In genomic region chr4:80265571-80266266, GRCh38 we compare ENCODE assay signal across 8 cellular contexts. TPM values are rescaled to one million over a fixed set of nuclear protein-coding genes. Genes with fewer than 3 reads are reported as not detected.
DNase-seq lines count a peak whose midpoint lies in the region; ATAC-seq and TF ChIP-seq lines count a peak whose summit lies in the region.

No MANE protein-coding gene starts in this region.

- no peaks in the 10 kb centered on the region for H3K9me3 ChIP-seq in MG63

- no peak for ATAC-seq in HG03135 (IDR thresholded peaks at IDR 0.05; ENCODE audit: unreplicated experiment)
- ATAC-seq in GM18511 (IDR thresholded peaks at IDR 0.05; ENCODE audit: unreplicated experiment): no peak
- no peak for ATAC-seq in activated CD4-positive, CD25-positive, alpha-beta regulatory T cell treated with anti-CD3 and anti-CD28 coated beads, Interleukin-2, amount 50 U/mL, for 24 hours

- H3K4me3 ChIP-seq in MG63 (peak overlapping the region; percentile 87), choroid plexus epithelial cell (ENCODE audit: low read depth, low read length) (peak overlapping the region; percentile 57)

- H3K27me3 ChIP-seq in MG63: no peaks in the 10 kb centered on the region

- peaks cover 34% of the 10 kb centered on the region for H3K36me3 ChIP-seq in MG63

- DNase-seq in D341Med (ENCODE audit: low spot score): peak; percentile 33
- DNase-seq in MG63: peak; percentile 48
- DNase-seq in choroid plexus epithelial cell (ENCODE audit: low read depth): peak; percentile 53
- DNase-seq in mesothelial cell of epicardium (ENCODE audit: low spot score in 2 of 2, unreplicated experiment in 2 of 2): no peak
- DNase-seq in midbrain (lab: John Stamatoyannopoulos, UW): no peak

- H3K36me3 Mint-ChIP-seq in mesothelial cell of epicardium: no peaks in the 10 kb centered on the region

- H3K9me3 Mint-ChIP-seq in mesothelial cell of epicardium: no peaks in the 10 kb centered on the region

- TF ChIP-seq CTCF in choroid plexus epithelial cell (conservative IDR thresholded peaks at IDR 0.05; ENCODE audit: low read depth, low read length): no peak
- no peak for TF ChIP-seq CTCF in mesothelial cell of epicardium (IDR thresholded peaks at IDR 0.05; ENCODE audit: unreplicated experiment)

- H3K4me3 Mint-ChIP-seq in mesothelial cell of epicardium: peak overlapping the region; percentile 78

- peaks cover 100% of the 10 kb centered on the region for H3K27me3 Mint-ChIP-seq in mesothelial cell of epicardium (ENCODE audit: low read depth)

- H3K27ac Mint-ChIP-seq in mesothelial cell of epicardium: no peak overlapping the region

- peaks cover 26% of the 10 kb centered on the region for H3K4me1 Mint-ChIP-seq in mesothelial cell of epicardium

RNA-seq across cellular contexts. Expression of gene FGF5, which starts 0.7 kb away (rescaled TPM):
- 19.4 and 20.8 TPM in 2 replicates for total RNA-seq in MG63 (2014; rRNA removed; shearing (Covaris generic); ENCODE audit: low replicate concordance)
- total RNA-seq in mesothelial cell of epicardium: 0.07 to 0.09 TPM (median 0.07 TPM) in 3 replicates

Comparison
In these comparisons a context has a peak if more than half of its experiments do, and no peak if none do; other contexts are left out.
1. DNase-seq: peak in D341Med (single experiment), MG63 (single experiment) and choroid plexus epithelial cell (single experiment); none in mesothelial cell of epicardium (0 of 2) and midbrain (single experiment).
2. RNA of gene FGF5, which starts 0.7 kb away (total RNA-seq): 19.4 to 20.8 TPM in MG63; 0.07 to 0.09 TPM in mesothelial cell of epicardium; every median in the first group is over 10 times any median in the second.